8 cellular contexts compared by ENCODE assay signal in genomic region chr4:143336828-143337599, GRCh38. TPM values are rescaled to one million over a fixed set of nuclear protein-coding genes. Genes with fewer than 3 reads are reported as not detected.
DNase-seq lines count a peak whose midpoint lies in the region; TF ChIP-seq lines count a peak whose summit lies in the region.

Gene GAB1, plus strand, starts transcription at chr4:143336876. Its CDS starts 313 bp downstream, at chr4:143337189.

- H3K36me3 ChIP-seq in esophagus squamous epithelium: no peaks in the 10 kb centered on the region
- H3K36me3 ChIP-seq in muscle layer of duodenum (ENCODE audit: control insufficient read depth in 1 of 2, insufficient read depth in 2 of 2, low read length in 2 of 2): no peaks in the 10 kb centered on the region

- peaks cover 3% of the 10 kb centered on the region for H3K27me3 Mint-ChIP-seq in HFFc6 (ENCODE audit: insufficient read depth)

- 0% methylated on average over 4 to 18 of the region's 78 CpGs for WGBS in esophagus squamous epithelium, 2 donors

- TF ChIP-seq POLR2A in esophagus squamous epithelium (IDR thresholded peaks at IDR 0.05): peak in 2 of 4 donors; percentile 10 to 67

- peak; percentile 81 for DNase-seq in AG08396 (ENCODE audit: low spot score)
- DNase-seq in HFFc6: peak; percentile 36
- peak; percentile 13 for DNase-seq in NCI-H1048 (lab: John Stamatoyannopoulos, UW)
- peak; percentile 32 for DNase-seq in activated CD4-positive, CD25-positive, alpha-beta regulatory T cell treated with anti-CD3 and anti-CD28 coated beads, Interleukin-2, amount 50 U/mL, for 72 hours
- DNase-seq in esophagus squamous epithelium (lab: John Stamatoyannopoulos, UW): no peak
- peak; percentile 55 for DNase-seq in ureter (ENCODE audit: low spot score)

- no peaks in the 10 kb centered on the region for H3K9me3 Mint-ChIP-seq in HFFc6

- no peaks in the 10 kb centered on the region for H3K36me3 Mint-ChIP-seq in HFFc6 (ENCODE audit: low read depth)

- H3K27me3 ChIP-seq in esophagus squamous epithelium: no peaks in the 10 kb centered on the region
- no peaks in the 10 kb centered on the region for H3K27me3 ChIP-seq in muscle layer of duodenum (ENCODE audit: low read depth, low read length)

- H3K9me3 ChIP-seq in esophagus squamous epithelium (no peaks in the 10 kb centered on the region), muscle layer of duodenum (ENCODE audit: control insufficient read depth in 1 of 2, low read length in 2 of 2) (no peaks in the 10 kb centered on the region)

- peaks cover 3 to 54% (median 8%) of the 10 kb centered on the region in 3 donors for H3K4me1 ChIP-seq in esophagus squamous epithelium
- peaks cover 9 to 29% of the 10 kb centered on the region in 2 donors for H3K4me1 ChIP-seq in muscle layer of duodenum (ENCODE audit: control insufficient read depth in 1 of 2, insufficient read depth in 2 of 2, low read length in 2 of 2)

- intact Hi-C loops in esophagus squamous epithelium (cut with DNase I): loop anchor here (10.0 kb wide), 1 partner anchor 58 kb away; no protein-coding TSS in a partner anchor

- H3K27ac ChIP-seq in esophagus squamous epithelium: peak within 1 kb of the TSS; percentile 93 to 98 (median 96)
- peak within 1 kb of the TSS; percentile 85 for H3K27ac ChIP-seq in muscle layer of duodenum (ENCODE audit: low read length)

- peaks cover 16% of the 10 kb centered on the region for H3K4me1 Mint-ChIP-seq in HFFc6 (ENCODE audit: low read depth)

- TF ChIP-seq CTCF in GM12873 (IDR thresholded peaks at IDR 0.05; ENCODE audit: insufficient read depth, low read depth, low read length, missing control alignments) (peak; percentile 16), HFFc6 (IDR thresholded peaks at IDR 0.05) (peak; percentile 65), esophagus squamous epithelium (IDR thresholded peaks at IDR 0.05) (peak in 3 of 6 experiments; percentile 7 to 26 (median 14))

- peak within 1 kb of the TSS; percentile 73 to 92 (median 84) for H3K4me3 ChIP-seq in esophagus squamous epithelium
- peak within 1 kb of the TSS; percentile 85 to 99 for H3K4me3 ChIP-seq in muscle layer of duodenum (ENCODE audit: low read depth in 1 of 2, low read length in 2 of 2)

- H3K4me3 Mint-ChIP-seq in HFFc6: peak within 1 kb of the TSS; percentile 97

- H3K27ac Mint-ChIP-seq in HFFc6: peak within 1 kb of the TSS; percentile 89

RNA-seq across cellular contexts. Expression of gene GAB1, which starts in this region (rescaled TPM):
- 1 to 10 TPM; 6.6 to 8.9 (median 6.9) TPM for total RNA-seq in HFFc6 (2021; fragmentation: NEBNext Ultra II Directional; extraction: Animal tissue kit (Norgen Biotek cat#: 25700))
- total RNA-seq in esophagus squamous epithelium (10 to 100 TPM; 25.7 to 37.6 (median 32.8) TPM), ureter (42.4 TPM)
